Comparison of ENCODE assay signal across 8 cellular contexts in genomic region chr5:177495243-177496060, GRCh38. TPM values are rescaled to one million over a fixed set of nuclear protein-coding genes. Genes with fewer than 3 reads are reported as not detected.
A peak's percentile ranks its signal among the peaks of the same experiment; 100 is the strongest.
DNase-seq lines count a peak whose midpoint lies in the region; ATAC-seq and TF ChIP-seq lines count a peak whose summit lies in the region.

No MANE protein-coding gene starts in this region.

- peaks cover 4% of the 10 kb centered on the region for H3K36me3 Mint-ChIP-seq in activated T-cell treated with anti-CD3 and anti-CD28 coated beads, Interleukin-2, amount 50 U/mL, for 4 hours (ENCODE audit: insufficient read depth)

- H3K4me3 ChIP-seq in WI38 (ENCODE audit: low read depth, low read length) (peak overlapping the region; percentile 88), retinal pigment epithelial cell (ENCODE audit: low read length) (peak overlapping the region; percentile 81)

- peaks cover 1% of the 10 kb centered on the region for H3K27me3 Mint-ChIP-seq in activated T-cell treated with anti-CD3 and anti-CD28 coated beads, Interleukin-2, amount 50 U/mL, for 4 hours (ENCODE audit: low read depth)

- ATAC-seq in activated T-cell treated with anti-CD3 and anti-CD28 coated beads, Interleukin-2, amount 50 U/mL, for 4 hours = no peak
- no peak for ATAC-seq in left lobe of liver
- no peak for ATAC-seq in GM18520 (IDR thresholded peaks at IDR 0.05; ENCODE audit: unreplicated experiment)

- peaks cover 20% of the 10 kb centered on the region for H3K4me1 Mint-ChIP-seq in activated T-cell treated with anti-CD3 and anti-CD28 coated beads, Interleukin-2, amount 50 U/mL, for 4 hours (ENCODE audit: low read depth)

- no peak for DNase-seq in activated T-cell treated with anti-CD3 and anti-CD28 coated beads, Interleukin-2, amount 50 U/mL, for 4 hours
- no peak for DNase-seq in activated T-cell treated with anti-CD3 and anti-CD28 coated beads, Interleukin-2, amount 50 U/mL, for 48 hours
- DNase-seq in cardiac septum (ENCODE audit: low spot score) (peak; percentile 87), retinal pigment epithelial cell (ENCODE audit: low read depth) (peak; percentile 75), left lobe of liver (ENCODE audit: low spot score) (no peak), NCI-H2081 (lab: John Stamatoyannopoulos, UW) (no peak)

- no peak for TF ChIP-seq CTCF in WI38 (IDR thresholded peaks at IDR 0.05; ENCODE audit: low read depth, low read length)
- no peak for TF ChIP-seq CTCF in retinal pigment epithelial cell (conservative IDR thresholded peaks at IDR 0.05; ENCODE audit: low read depth, low read length)

- peak overlapping the region; percentile 11 for H3K4me3 Mint-ChIP-seq in activated T-cell treated with anti-CD3 and anti-CD28 coated beads, Interleukin-2, amount 50 U/mL, for 4 hours

- no peaks in the 10 kb centered on the region for H3K9me3 Mint-ChIP-seq in activated T-cell treated with anti-CD3 and anti-CD28 coated beads, Interleukin-2, amount 50 U/mL, for 4 hours

- intact Hi-C loops in cardiac septum (cut with DNase I) = loop anchor here (2.0 kb wide), 1 partner anchor 17 kb away; no protein-coding TSS in a partner anchor

RNA-seq across cellular contexts. Expression of gene PDLIM7, which starts 2.0 kb away (rescaled TPM):
- total RNA-seq in activated T-cell treated with anti-CD3 and anti-CD28 coated beads, Interleukin-2, amount 50 U/mL, for 4 hours = 10 to 100 TPM; 18.0 to 22.1 (median 19.0) TPM
- total RNA-seq in cardiac septum (133 TPM), left lobe of liver (5.3 TPM)

RNA-seq across cellular contexts. Expression of gene DOK3, which starts 14.2 kb away (rescaled TPM):
- total RNA-seq in activated T-cell treated with anti-CD3 and anti-CD28 coated beads, Interleukin-2, amount 50 U/mL, for 4 hours = 1 to 10 TPM; 8.2 to 9.2 (median 8.7) TPM
- total RNA-seq in cardiac septum (4.7 TPM), left lobe of liver (3.2 TPM)

RNA-seq across cellular contexts. Expression of gene DDX41, which starts 21.3 kb away (rescaled TPM):
- total RNA-seq in activated T-cell treated with anti-CD3 and anti-CD28 coated beads, Interleukin-2, amount 50 U/mL, for 4 hours = 100 to 1,000 TPM; 203 to 220 (median 207) TPM
- total RNA-seq in cardiac septum (37.9 TPM), left lobe of liver (43.2 TPM)

RNA-seq across cellular contexts. Expression of gene DBN1, which starts 22.0 kb away (rescaled TPM):
- 10 to 100 TPM; 16.6 to 48.5 (median 21.6) TPM for total RNA-seq in activated T-cell treated with anti-CD3 and anti-CD28 coated beads, Interleukin-2, amount 50 U/mL, for 4 hours
- 27.5 TPM for total RNA-seq in cardiac septum
- total RNA-seq in left lobe of liver = 1.7 TPM

RNA-seq across cellular contexts. Expression of gene PRR7, which starts 48.8 kb away (rescaled TPM):
- 10 to 100 TPM; 11.7 to 19.8 (median 14.2) TPM for total RNA-seq in activated T-cell treated with anti-CD3 and anti-CD28 coated beads, Interleukin-2, amount 50 U/mL, for 4 hours
- 5.1 TPM for total RNA-seq in cardiac septum
- total RNA-seq in left lobe of liver = 0.63 TPM

Comparison
In these comparisons a context has a peak if more than half of its experiments do, and no peak if none do; other contexts are left out.
1. DNase-seq: peak in cardiac septum (single experiment) and retinal pigment epithelial cell (single experiment); none in activated T-cell treated with anti-CD3 and anti-CD28 coated beads, Interleukin-2, amount 50 U/mL, for 4 hours (single experiment), activated T-cell treated with anti-CD3 and anti-CD28 coated beads, Interleukin-2, amount 50 U/mL, for 48 hours (0 of 2), left lobe of liver (single experiment) and NCI-H2081 (0 of 2).